In the genomic region with DNA sequence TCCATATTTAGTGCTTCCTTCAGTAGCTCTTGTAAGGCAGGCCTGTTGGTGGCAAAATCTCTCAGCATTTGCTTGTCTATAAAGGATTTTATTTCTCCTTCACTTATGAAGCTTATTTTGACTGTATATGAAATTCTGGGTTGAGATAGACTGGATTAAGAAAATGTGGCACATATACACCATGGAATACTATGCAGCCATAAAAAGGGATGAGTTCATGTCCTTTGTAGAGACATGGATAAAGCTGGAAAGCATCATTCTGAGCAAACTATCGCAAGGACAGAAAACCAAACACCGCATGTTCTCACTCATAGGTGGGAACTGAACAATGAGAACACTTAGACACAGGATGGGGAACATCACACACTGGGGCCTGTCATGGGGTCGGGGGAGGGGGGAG, we compare ENCODE assay signal across 8 cellular contexts.
DNase-seq lines count a peak whose midpoint lies in the region; ATAC-seq and TF ChIP-seq lines count a peak whose summit lies in the region.
"Not testable (repeated sequence)": the region's sequence is repeated elsewhere in the genome, so short reads cannot be mapped to it uniquely, and the experiment has no call there.

No MANE protein-coding gene starts in this region.

- H3K4me1 Mint-ChIP-seq in Caco-2 (ENCODE audit: low read depth, unreplicated experiment); brain; glutamatergic neuron (ENCODE audit: low read depth, unreplicated experiment); nephron; type B pancreatic cell (ENCODE audit: unreplicated experiment): not testable (repeated sequence)

- H3K36me3 Mint-ChIP-seq in Caco-2 (ENCODE audit: insufficient read depth, unreplicated experiment); type B pancreatic cell: not testable (repeated sequence)
- H3K36me3 Mint-ChIP-seq in brain, result peaks cover 17% of the 10 kb centered on the region
- H3K36me3 Mint-ChIP-seq in glutamatergic neuron (ENCODE audit: unreplicated experiment), result peaks cover 21% of the 10 kb centered on the region
- peaks cover 25% of the 10 kb centered on the region for H3K36me3 Mint-ChIP-seq in nephron (ENCODE audit: low read depth)

- H3K9ac ChIP-seq in HUES48 (ENCODE audit: low read depth, low read length), result not testable (repeated sequence)

- TF ChIP-seq CTCF in Caco-2 (IDR thresholded peaks at IDR 0.05; ENCODE audit: insufficient read depth in 1 of 2, low read depth in 1 of 2, low read length in 1 of 2, severe bottlenecking in 1 of 2, unreplicated experiment in 1 of 2); RWPE2 (IDR thresholded peaks at IDR 0.05; ENCODE audit: poor library complexity, severe bottlenecking); brain (conservative IDR thresholded peaks at IDR 0.05); glutamatergic neuron (IDR thresholded peaks at IDR 0.05; ENCODE audit: partially characterized antibody, unreplicated experiment); nephron (IDR thresholded peaks at IDR 0.05; ENCODE audit: unreplicated experiment in 3 of 3); type B pancreatic cell (conservative IDR thresholded peaks at IDR 0.05): not testable (repeated sequence)

- CTCF ChIA-PET in Caco-2 (lab: Charles Lee), result not testable (repeated sequence)

- not testable (repeated sequence) for H3K36me3 ChIP-seq in Caco-2 (ENCODE audit: control insufficient read depth, insufficient read depth, low read length); HUES48 (ENCODE audit: control insufficient read depth, insufficient read depth, low read length); RWPE2 (ENCODE audit: low read depth); neuron (ENCODE audit: insufficient read depth, low read length)

- H3K27me3 ChIP-seq in Caco-2 (replicated peaks; ENCODE audit: control insufficient read depth, insufficient read depth, low read length); HUES48 (ENCODE audit: control insufficient read depth, insufficient read depth, low read length); RWPE2 (ENCODE audit: insufficient read depth, poor library complexity, severe bottlenecking); neuron (ENCODE audit: insufficient read depth, low read length): not testable (repeated sequence)

- BruUV-seq in Caco-2 (replicated peaks; lab: Mats Ljungman, UMichigan), result not testable (repeated sequence)

- not testable (repeated sequence) for H3K9me3 ChIP-seq in Caco-2; HUES48 (ENCODE audit: control insufficient read depth, insufficient read depth, low read length); RWPE2 (ENCODE audit: severe bottlenecking); neuron (ENCODE audit: low read length)

- DNase-seq in Caco-2; RWPE2 (ENCODE audit: low spot score); glutamatergic neuron; type B pancreatic cell (ENCODE audit: extremely low spot score, unreplicated experiment): not testable (repeated sequence)

- peak overlapping the region; percentile 78 for H3K4me3 Mint-ChIP-seq in Caco-2 (ENCODE audit: unreplicated experiment)
- H3K4me3 Mint-ChIP-seq in brain, result peak overlapping the region in 3 of 5 experiments; percentile 82 to 88 (median 84)
- H3K4me3 Mint-ChIP-seq in glutamatergic neuron (ENCODE audit: unreplicated experiment), result peak overlapping the region; percentile 92
- peak overlapping the region; percentile 85 to 96 (median 95) for H3K4me3 Mint-ChIP-seq in nephron
- peak overlapping the region; percentile 91 for H3K4me3 Mint-ChIP-seq in type B pancreatic cell

- H3K9me3 Mint-ChIP-seq in Caco-2 (ENCODE audit: unreplicated experiment); type B pancreatic cell: not testable (repeated sequence)
- H3K9me3 Mint-ChIP-seq in brain (peaks cover 18 to 33% (median 28%) of the 10 kb centered on the region in 5 experiments), glutamatergic neuron (ENCODE audit: unreplicated experiment) (peaks cover 10% of the 10 kb centered on the region), nephron (peaks cover 31% of the 10 kb centered on the region)

- POLR2A ChIA-PET in Caco-2 (lab: Charles Lee), result not testable (repeated sequence)

- H3K27me3 Mint-ChIP-seq in Caco-2 (ENCODE audit: insufficient read depth, unreplicated experiment); brain; glutamatergic neuron (ENCODE audit: unreplicated experiment); nephron (ENCODE audit: low read depth); type B pancreatic cell: not testable (repeated sequence)

- H3K27ac Mint-ChIP-seq in Caco-2 (ENCODE audit: unreplicated experiment) (peak overlapping the region; percentile 60), brain (peak overlapping the region in 1 of 5 experiments; percentile 89), glutamatergic neuron (ENCODE audit: unreplicated experiment) (peak overlapping the region; percentile 96), nephron (peak overlapping the region; percentile 93 to 96 (median 94))
- not testable (repeated sequence) for H3K27ac Mint-ChIP-seq in type B pancreatic cell

- intact Hi-C loops in Caco-2 (cut with micrococcal nuclease; ENCODE audit: unreplicated experiment), result not testable (repeated sequence)

- H3K4me3 ChIP-seq in Caco-2 (ENCODE audit: low read depth, low read length); RWPE2 (ENCODE audit: severe bottlenecking): not testable (repeated sequence)
- H3K4me3 ChIP-seq in HUES48 (ENCODE audit: low read depth, low read length) (peak overlapping the region; percentile 17; the same call in 1 of the 2 replicates), neuron (ENCODE audit: low read length) (peak overlapping the region; percentile 18)

- ATAC-seq in RWPE2 (ENCODE audit: low read depth), result not testable (repeated sequence)

- H2AFZ ChIP-seq in neuron (ENCODE audit: low read depth, low read length), result not testable (repeated sequence)

- H3K4me1 ChIP-seq in Caco-2; HUES48 (ENCODE audit: control insufficient read depth, insufficient read depth, low read length); RWPE2 (ENCODE audit: insufficient read depth, poor library complexity, severe bottlenecking); neuron (ENCODE audit: insufficient read depth, low read length): not testable (repeated sequence)

- H3K27ac ChIP-seq in HUES48 (ENCODE audit: low read depth, low read length), result not testable (repeated sequence)
- H3K27ac ChIP-seq in RWPE2 (ENCODE audit: poor library complexity, severe bottlenecking), result peak overlapping the region; percentile 62
